11 cellular contexts compared by ENCODE assay signal in genomic region chr7:22853138-22853537, GRCh38. TPM values are rescaled to one million over a fixed set of nuclear protein-coding genes. Genes with fewer than 3 reads are reported as not detected.
DNase-seq lines count a peak whose midpoint lies in the region; ATAC-seq and TF ChIP-seq lines count a peak whose summit lies in the region.
"Had no signal": no experiment of that assay in that cellular context is flagged by ENCODE, and none has a peak within 500 bp of the region (broad histone marks: within the 10 kb centered on the region; RNA-seq: fewer than 3 reads in every experiment).

No MANE protein-coding gene starts in this region.

- no peak overlapping the region for H2BK12ac ChIP-seq in neuronal stem cell (ENCODE audit: low read length)

- H3K36me3 ChIP-seq in Karpas-422 (ENCODE audit: insufficient read depth, low read length) = peaks cover 22% of the 10 kb centered on the region
- no peaks in the 10 kb centered on the region for H3K36me3 ChIP-seq in breast epithelium
- no peaks in the 10 kb centered on the region for H3K36me3 ChIP-seq in neuronal stem cell (replicated peaks in 1 of 2; ENCODE audit: control insufficient read depth in 2 of 2, insufficient read depth in 2 of 2, low read length in 2 of 2)

- ATAC-seq in HG03135 (IDR thresholded peaks at IDR 0.05; ENCODE audit: unreplicated experiment) = no peak

- H4K8ac ChIP-seq in neuronal stem cell (ENCODE audit: low read depth, low read length) = no peak overlapping the region

- BruUV-seq in Calu3 (replicated peaks; lab: Mats Ljungman, UMichigan) = no TSS peak

- H3K9me3 ChIP-seq in Karpas-422 (ENCODE audit: low read length) (no peaks in the 10 kb centered on the region), breast epithelium (no peaks in the 10 kb centered on the region), neuronal stem cell (replicated peaks in 1 of 2; ENCODE audit: control insufficient read depth in 2 of 2, insufficient read depth in 1 of 2, low read depth in 1 of 2, low read length in 2 of 2) (peaks cover 0 to 7% of the 10 kb centered on the region in 2 donors)
- H3K9me3 ChIP-seq: MG63 had no signal

- CTCF ChIA-PET in Calu3 (lab: Charles Lee) = interaction anchor here (0.7 to 0.8 kb wide), 2 partner anchors 35 to 105 kb away, joined by 3 read pairs; no protein-coding TSS in a partner anchor

- no peaks in the 10 kb centered on the region for H4K20me1 ChIP-seq in Karpas-422 (ENCODE audit: insufficient read depth, low read depth, low read length)

- H3K27me3 Mint-ChIP-seq in Calu3 (ENCODE audit: unreplicated experiment) = peaks cover 22% of the 10 kb centered on the region

- H3K18ac ChIP-seq in neuronal stem cell (ENCODE audit: low read length) = no peak overlapping the region

- no peak overlapping the region for H2BK5ac ChIP-seq in neuronal stem cell (ENCODE audit: low read length)

- no peak overlapping the region for H3K14ac ChIP-seq in neuronal stem cell (ENCODE audit: low read length)

- TF ChIP-seq POLR2A in breast epithelium (IDR thresholded peaks at IDR 0.05) = no peak

- H3K9ac ChIP-seq in Karpas-422 (ENCODE audit: low read length) (no peak overlapping the region; the same call in 1 of the 2 replicates), neuronal stem cell (ENCODE audit: low read depth, low read length, poor library complexity) (no peak overlapping the region)

- peak overlapping the region; percentile 82 for H3K4me2 ChIP-seq in Karpas-422 (ENCODE audit: low read depth, low read length, poor library complexity, severe bottlenecking)
- no peak overlapping the region for H3K4me2 ChIP-seq in neuronal stem cell (ENCODE audit: insufficient read depth, low read length, poor library complexity, severe bottlenecking)

- H2BK15ac ChIP-seq in neuronal stem cell (ENCODE audit: low read length) = no peak overlapping the region

- H3K79me2 ChIP-seq in Karpas-422 (ENCODE audit: low read length) = peaks cover 21% of the 10 kb centered on the region

- no peak overlapping the region for H3K27ac ChIP-seq in Karpas-422 (ENCODE audit: low read length)
- peak overlapping the region; percentile 98 to 99 for H3K27ac ChIP-seq in breast epithelium
- H3K27ac ChIP-seq in neuronal stem cell (replicated peaks; ENCODE audit: low read length) = no peak overlapping the region

- no peak for DNase-seq in Calu3
- DNase-seq in Karpas-422 = no peak
- DNase-seq in breast epithelium (ENCODE audit: low spot score in 2 of 2) = no peak
- no peak for DNase-seq in neuronal stem cell (ENCODE audit: low spot score)
- DNase-seq in ecto neural progenitor cell (ENCODE audit: low spot score) = no peak
- no peak for DNase-seq in SHP77 treated with DMSO at 0.1 percent for 48 hours (lab: John Stamatoyannopoulos, UW)
- no peak for DNase-seq in NCI-H1694 (lab: John Stamatoyannopoulos, UW)
- DNase-seq: hippocampal formation, MG63, Right ventricle myocardium superior had no signal

- peak overlapping the region; percentile 16 for H3K27ac Mint-ChIP-seq in Calu3 (ENCODE audit: unreplicated experiment)

- TF ChIP-seq CTCF in Calu3 (IDR thresholded peaks at IDR 0.05; ENCODE audit: unreplicated experiment) (no peak), breast epithelium (IDR thresholded peaks at IDR 0.05) (no peak)

- H3K4me3 ChIP-seq in Karpas-422 (ENCODE audit: low read length) (no peak overlapping the region; the same call in 1 of the 2 replicates), breast epithelium (peak overlapping the region in 1 of 3 donors; percentile 97), neuronal stem cell (ENCODE audit: low read length in 2 of 2) (no peak overlapping the region)
- H3K4me3 ChIP-seq: MG63 had no signal

- no peak overlapping the region for H2AK5ac ChIP-seq in neuronal stem cell (ENCODE audit: low read depth, low read length)

- H3K79me1 ChIP-seq in neuronal stem cell (ENCODE audit: low read depth, low read length) = no peaks in the 10 kb centered on the region

- intact Hi-C loops in Calu3 (cut with micrococcal nuclease; ENCODE audit: unreplicated experiment) (loop anchor here (10.0 kb wide), 1 partner anchor 298 kb away; no protein-coding TSS in a partner anchor), breast epithelium (cut with DNase I; ENCODE audit: low total_unique reads) (no loop called here)

- H3K27me3 ChIP-seq in Karpas-422 (ENCODE audit: low read length) (no peaks in the 10 kb centered on the region), breast epithelium (no peaks in the 10 kb centered on the region), neuronal stem cell (ENCODE audit: control insufficient read depth in 3 of 3, insufficient read depth in 3 of 3, low read depth in 1 of 3, low read length in 3 of 3) (peaks cover 0 to 30% (median 7%) of the 10 kb centered on the region in 3 experiments)
- H3K27me3 ChIP-seq: MG63 had no signal

- peaks cover 8% of the 10 kb centered on the region for H3K4me1 Mint-ChIP-seq in Calu3 (ENCODE audit: low read depth, unreplicated experiment)

- H3K4ac ChIP-seq in neuronal stem cell (ENCODE audit: low read length) = no peak overlapping the region

- H3K36me3 Mint-ChIP-seq in Calu3 (ENCODE audit: insufficient read depth, unreplicated experiment) = peaks cover 39% of the 10 kb centered on the region

- no peak overlapping the region for H4K91ac ChIP-seq in neuronal stem cell (ENCODE audit: low read depth, low read length, poor library complexity)

- H2BK120ac ChIP-seq in neuronal stem cell (ENCODE audit: low read depth, low read length) = no peak overlapping the region

- peaks cover 31% of the 10 kb centered on the region for H3K4me1 ChIP-seq in Karpas-422 (ENCODE audit: low read length)
- H3K4me1 ChIP-seq in breast epithelium = no peaks in the 10 kb centered on the region
- peaks cover 0 to 3% of the 10 kb centered on the region in 2 donors for H3K4me1 ChIP-seq in neuronal stem cell (ENCODE audit: control insufficient read depth in 2 of 2, insufficient read depth in 1 of 2, low read depth in 1 of 2, low read length in 2 of 2)

- no peaks in the 10 kb centered on the region for H3K9me2 ChIP-seq in Karpas-422 (replicated peaks; ENCODE audit: insufficient read depth, low read length)

- H3K9me3 Mint-ChIP-seq in Calu3 (ENCODE audit: low read depth, unreplicated experiment) = no peaks in the 10 kb centered on the region

- H3K4me3 Mint-ChIP-seq in Calu3 (ENCODE audit: low read depth, unreplicated experiment) = peak overlapping the region; percentile 89

- peak overlapping the region; percentile 96; the same call in 1 of the 2 replicates for H2AFZ ChIP-seq in Karpas-422 (ENCODE audit: low read length)
- H2AFZ ChIP-seq in neuronal stem cell (ENCODE audit: low read length) = peak overlapping the region; percentile 23

- WGBS in neuronal stem cell (ENCODE audit: extremely low coverage in 2 of 2, insufficient read length in 2 of 2, insufficient replicate concordance in 1 of 2), 2 donors = no CpG with 5 or more reads among the region's 10 CpGs

- no peak overlapping the region for H3K23ac ChIP-seq in neuronal stem cell (ENCODE audit: low read depth, low read length, poor library complexity)

RNA-seq across cellular contexts. Expression of gene TOMM7, which starts 30.5 kb away (rescaled TPM):
- 272 and 290 TPM in 2 replicates for total RNA-seq in Calu3 (2022)
- 169 and 170 TPM in 2 replicates for total RNA-seq in Karpas-422 (2014; rRNA removed; shearing (Covaris generic); ENCODE audit: low replicate concordance)
- 100 to 1,000 TPM; 191 to 304 (median 210) TPM for total RNA-seq in breast epithelium
- polyA plus RNA-seq in neuronal stem cell (2013, experiment 1 of 2) = 280 TPM
- polyA plus RNA-seq in neuronal stem cell (2013, experiment 2 of 2) = 289 TPM

Comparison
In these comparisons a context has a peak if more than half of its experiments do, and no peak if none do; other contexts are left out.
1. H3K27ac ChIP-seq: peak in breast epithelium (2 of 2); none in Karpas-422 (single experiment) and neuronal stem cell (single experiment).